1 cellular context compared by ENCODE assay signal in genomic region chr17:7841622-7842379, GRCh38.
A peak's percentile ranks its signal among the peaks of the same experiment; 100 is the strongest.
TF ChIP-seq lines count a peak whose summit lies in the region.

No MANE protein-coding gene starts in this region.

TF ChIP-seq in HepG2, 621 proteins besides CTCF, POLR2A, EP300 and RAD21 (continued from another document):
- TF ChIP-seq ZNF558 (CRISPR knock-in tag; IDR thresholded peaks at IDR 0.05; ENCODE audit: borderline replicate concordance) (0 out of 2 replicates have a peak, but pooled peaks have one; percentile 26), XRCC5 (optimal IDR thresholded peaks at IDR 0.05; ENCODE audit: low read length) (peak; percentile 10), TRAFD1 (CRISPR knock-in tag; IDR thresholded peaks at IDR 0.05; ENCODE audit: borderline replicate concordance) (peak; percentile 78; the same call in 1 of the 2 replicates), IRF1 (CRISPR knock-in tag; IDR thresholded peaks at IDR 0.05; ENCODE audit: low read depth) (no peak), SP5 (CRISPR knock-in tag; IDR thresholded peaks at IDR 0.05; ENCODE audit: borderline replicate concordance, low read depth) (peak; percentile 27; the same call in 1 of the 2 replicates), ZNF678 (CRISPR knock-in tag; IDR thresholded peaks at IDR 0.05) (0 out of 2 replicates have a peak, but pooled peaks have one; percentile 40), KDM5A (IDR thresholded peaks at IDR 0.05; ENCODE audit: borderline replicate concordance, low read length) (peak; percentile 73; the same call in 1 of the 2 replicates), ZZZ3 (CRISPR knock-in tag; IDR thresholded peaks at IDR 0.05; ENCODE audit: borderline replicate concordance) (peak; percentile 52; the same call in 1 of the 2 replicates), YEATS4 (CRISPR knock-in tag; IDR thresholded peaks at IDR 0.05; ENCODE audit: borderline replicate concordance) (peak; percentile 49), SP2 (CRISPR knock-in tag; IDR thresholded peaks at IDR 0.05) (peak; percentile 40; the same call in 1 of the 2 replicates), ZNF772 (CRISPR knock-in tag; IDR thresholded peaks at IDR 0.05) (peak; percentile 25; the same call in 1 of the 2 replicates), ATF7-NPFF (CRISPR knock-in tag; IDR thresholded peaks at IDR 0.05; ENCODE audit: low read depth) (0 out of 2 replicates have a peak, but pooled peaks have one; percentile 10)
- TF ChIP-seq, protein P1, sequence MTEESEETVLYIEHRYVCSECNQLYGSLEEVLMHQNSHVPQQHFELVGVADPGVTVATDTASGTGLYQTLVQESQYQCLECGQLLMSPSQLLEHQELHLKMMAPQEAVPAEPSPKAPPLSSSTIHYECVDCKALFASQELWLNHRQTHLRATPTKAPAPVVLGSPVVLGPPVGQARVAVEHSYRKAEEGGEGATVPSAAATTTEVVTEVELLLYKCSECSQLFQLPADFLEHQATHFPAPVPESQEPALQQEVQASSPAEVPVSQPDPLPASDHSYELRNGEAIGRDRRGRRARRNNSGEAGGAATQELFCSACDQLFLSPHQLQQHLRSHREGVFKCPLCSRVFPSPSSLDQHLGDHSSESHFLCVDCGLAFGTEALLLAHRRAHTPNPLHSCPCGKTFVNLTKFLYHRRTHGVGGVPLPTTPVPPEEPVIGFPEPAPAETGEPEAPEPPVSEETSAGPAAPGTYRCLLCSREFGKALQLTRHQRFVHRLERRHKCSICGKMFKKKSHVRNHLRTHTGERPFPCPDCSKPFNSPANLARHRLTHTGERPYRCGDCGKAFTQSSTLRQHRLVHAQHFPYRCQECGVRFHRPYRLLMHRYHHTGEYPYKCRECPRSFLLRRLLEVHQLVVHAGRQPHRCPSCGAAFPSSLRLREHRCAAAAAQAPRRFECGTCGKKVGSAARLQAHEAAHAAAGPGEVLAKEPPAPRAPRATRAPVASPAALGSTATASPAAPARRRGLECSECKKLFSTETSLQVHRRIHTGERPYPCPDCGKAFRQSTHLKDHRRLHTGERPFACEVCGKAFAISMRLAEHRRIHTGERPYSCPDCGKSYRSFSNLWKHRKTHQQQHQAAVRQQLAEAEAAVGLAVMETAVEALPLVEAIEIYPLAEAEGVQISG (CRISPR knock-in tag; IDR thresholded peaks at IDR 0.05): peak; percentile 51; the same call in 1 of the 2 replicates
- TF ChIP-seq, protein P2, sequence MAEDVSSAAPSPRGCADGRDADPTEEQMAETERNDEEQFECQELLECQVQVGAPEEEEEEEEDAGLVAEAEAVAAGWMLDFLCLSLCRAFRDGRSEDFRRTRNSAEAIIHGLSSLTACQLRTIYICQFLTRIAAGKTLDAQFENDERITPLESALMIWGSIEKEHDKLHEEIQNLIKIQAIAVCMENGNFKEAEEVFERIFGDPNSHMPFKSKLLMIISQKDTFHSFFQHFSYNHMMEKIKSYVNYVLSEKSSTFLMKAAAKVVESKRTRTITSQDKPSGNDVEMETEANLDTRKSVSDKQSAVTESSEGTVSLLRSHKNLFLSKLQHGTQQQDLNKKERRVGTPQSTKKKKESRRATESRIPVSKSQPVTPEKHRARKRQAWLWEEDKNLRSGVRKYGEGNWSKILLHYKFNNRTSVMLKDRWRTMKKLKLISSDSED (CRISPR knock-in tag; IDR thresholded peaks at IDR 0.05): no peak
